Comparison of ENCODE assay signal across 1 cellular context in genomic region chr19:37217855-37218591, GRCh38.
TF ChIP-seq lines count a peak whose summit lies in the region.

Gene ZNF383 (plus strand): TSS chr19:37218214. CDS start chr19:37230454, 12,240 bp downstream.

TF ChIP-seq in HEK293, 187 proteins besides CTCF, POLR2A, EP300 and RAD21 (continued from another document and continues in another):
- TF ChIP-seq ELK4 (IDR thresholded peaks at IDR 0.05; ENCODE audit: borderline replicate concordance, low read depth, low read length) (no peak), ZNF596 (tag by site-specific recombination; IDR thresholded peaks at IDR 0.05) (no peak), ZNF843 (tag by site-specific recombination; IDR thresholded peaks at IDR 0.05) (peak; percentile 85; the same call in 1 of the 2 replicates), ZNF23 (tag by site-specific recombination; IDR thresholded peaks at IDR 0.05; ENCODE audit: borderline replicate concordance) (no peak), SP3 (tag by site-specific recombination; IDR thresholded peaks at IDR 0.05) (peak; percentile 96), ZNF558 (tag by site-specific recombination; IDR thresholded peaks at IDR 0.05) (no peak), ZNF112 (tag by site-specific recombination; IDR thresholded peaks at IDR 0.05) (no peak), IKZF3 (tag by site-specific recombination; IDR thresholded peaks at IDR 0.05) (no peak; the same call in 1 of the 2 replicates), ZNF621 (tag by site-specific recombination; IDR thresholded peaks at IDR 0.05) (no peak), REPIN1 (tag by site-specific recombination; IDR thresholded peaks at IDR 0.05; ENCODE audit: low read depth) (peak; percentile 81; the same call in 1 of the 2 replicates), ZNF311 (tag by site-specific recombination; IDR thresholded peaks at IDR 0.05; ENCODE audit: borderline replicate concordance) (no peak), ZNF18 (tag by site-specific recombination; IDR thresholded peaks at IDR 0.05) (peak; percentile 88), ZNF214 (tag by site-specific recombination; IDR thresholded peaks at IDR 0.05; ENCODE audit: borderline replicate concordance) (no peak), BCL11A (tag by site-specific recombination; IDR thresholded peaks at IDR 0.05; ENCODE audit: low read depth) (no peak), ZNF624 (tag by site-specific recombination; IDR thresholded peaks at IDR 0.05) (no peak), ZNF585B (tag by site-specific recombination; IDR thresholded peaks at IDR 0.05) (no peak; the same call in 1 of the 2 replicates), GLI4 (tag by site-specific recombination; IDR thresholded peaks at IDR 0.05) (no peak), ZNF544 (tag by site-specific recombination; IDR thresholded peaks at IDR 0.05) (no peak), ZNF391 (tag by site-specific recombination; IDR thresholded peaks at IDR 0.05; ENCODE audit: borderline replicate concordance, low read depth) (peak; percentile 94), ZNF24 (tag by site-specific recombination; IDR thresholded peaks at IDR 0.05) (peak; percentile 70), ZNF239 (tag by site-specific recombination; IDR thresholded peaks at IDR 0.05) (peak; percentile 79), SP2 (tag by site-specific recombination; IDR thresholded peaks at IDR 0.05) (peak; percentile 88), PBX3 (CRISPR knock-in tag; IDR thresholded peaks at IDR 0.05) (peak; percentile 78; the same call in 1 of the 2 replicates), ZSCAN23 (tag by site-specific recombination; IDR thresholded peaks at IDR 0.05) (peak; percentile 67; the same call in 1 of the 2 replicates), ZNF677 (tag by site-specific recombination; IDR thresholded peaks at IDR 0.05) (no peak), ZNF16 (tag by site-specific recombination; IDR thresholded peaks at IDR 0.05; ENCODE audit: low read depth) (no peak; the same call in 1 of the 2 replicates), SCRT1 (tag by site-specific recombination; IDR thresholded peaks at IDR 0.05; ENCODE audit: borderline replicate concordance) (no peak), ZNF433 (tag by site-specific recombination; IDR thresholded peaks at IDR 0.05; ENCODE audit: low read depth) (no peak), ZNF146 (tag by site-specific recombination; IDR thresholded peaks at IDR 0.05) (peak; percentile 54), ZNF292 (tag by site-specific recombination; IDR thresholded peaks at IDR 0.05; ENCODE audit: borderline replicate concordance, low read depth) (no peak), PRDM1 (tag by site-specific recombination; IDR thresholded peaks at IDR 0.05) (no peak), ZNF366 (tag by site-specific recombination; conservative IDR thresholded peaks at IDR 0.05) (no peak), MYNN (tag by site-specific recombination; IDR thresholded peaks at IDR 0.05; ENCODE audit: borderline replicate concordance) (no peak; the same call in 1 of the 2 replicates), FEZF1 (tag by site-specific recombination; IDR thresholded peaks at IDR 0.05) (no peak), GFI1B (tag by site-specific recombination; IDR thresholded peaks at IDR 0.05) (no peak; the same call in 1 of the 2 replicates), ZNF560 (tag by site-specific recombination; IDR thresholded peaks at IDR 0.05; ENCODE audit: borderline replicate concordance) (no peak), ZNF664 (tag by site-specific recombination; IDR thresholded peaks at IDR 0.05) (0 out of 2 replicates have a peak, but pooled peaks have one; percentile 2), ZNF362 (tag by site-specific recombination; IDR thresholded peaks at IDR 0.05) (peak; percentile 92), ZNF501 (tag by site-specific recombination; IDR thresholded peaks at IDR 0.05) (peak; percentile 92), ZNF266 (tag by site-specific recombination; IDR thresholded peaks at IDR 0.05; ENCODE audit: low read depth) (peak; percentile 75; the same call in 1 of the 2 replicates), ZNF114 (tag by site-specific recombination; IDR thresholded peaks at IDR 0.05) (no peak)
- TF ChIP-seq, protein P1, sequence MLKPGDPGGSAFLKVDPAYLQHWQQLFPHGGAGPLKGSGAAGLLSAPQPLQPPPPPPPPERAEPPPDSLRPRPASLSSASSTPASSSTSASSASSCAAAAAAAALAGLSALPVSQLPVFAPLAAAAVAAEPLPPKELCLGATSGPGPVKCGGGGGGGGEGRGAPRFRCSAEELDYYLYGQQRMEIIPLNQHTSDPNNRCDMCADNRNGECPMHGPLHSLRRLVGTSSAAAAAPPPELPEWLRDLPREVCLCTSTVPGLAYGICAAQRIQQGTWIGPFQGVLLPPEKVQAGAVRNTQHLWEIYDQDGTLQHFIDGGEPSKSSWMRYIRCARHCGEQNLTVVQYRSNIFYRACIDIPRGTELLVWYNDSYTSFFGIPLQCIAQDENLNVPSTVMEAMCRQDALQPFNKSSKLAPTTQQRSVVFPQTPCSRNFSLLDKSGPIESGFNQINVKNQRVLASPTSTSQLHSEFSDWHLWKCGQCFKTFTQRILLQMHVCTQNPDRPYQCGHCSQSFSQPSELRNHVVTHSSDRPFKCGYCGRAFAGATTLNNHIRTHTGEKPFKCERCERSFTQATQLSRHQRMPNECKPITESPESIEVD (tag by site-specific recombination; IDR thresholded peaks at IDR 0.05) = no peak
- TF ChIP-seq, protein P2, sequence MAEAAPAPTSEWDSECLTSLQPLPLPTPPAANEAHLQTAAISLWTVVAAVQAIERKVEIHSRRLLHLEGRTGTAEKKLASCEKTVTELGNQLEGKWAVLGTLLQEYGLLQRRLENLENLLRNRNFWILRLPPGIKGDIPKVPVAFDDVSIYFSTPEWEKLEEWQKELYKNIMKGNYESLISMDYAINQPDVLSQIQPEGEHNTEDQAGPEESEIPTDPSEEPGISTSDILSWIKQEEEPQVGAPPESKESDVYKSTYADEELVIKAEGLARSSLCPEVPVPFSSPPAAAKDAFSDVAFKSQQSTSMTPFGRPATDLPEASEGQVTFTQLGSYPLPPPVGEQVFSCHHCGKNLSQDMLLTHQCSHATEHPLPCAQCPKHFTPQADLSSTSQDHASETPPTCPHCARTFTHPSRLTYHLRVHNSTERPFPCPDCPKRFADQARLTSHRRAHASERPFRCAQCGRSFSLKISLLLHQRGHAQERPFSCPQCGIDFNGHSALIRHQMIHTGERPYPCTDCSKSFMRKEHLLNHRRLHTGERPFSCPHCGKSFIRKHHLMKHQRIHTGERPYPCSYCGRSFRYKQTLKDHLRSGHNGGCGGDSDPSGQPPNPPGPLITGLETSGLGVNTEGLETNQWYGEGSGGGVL (tag by site-specific recombination; IDR thresholded peaks at IDR 0.05) = peak; percentile 40; the same call in 1 of the 2 replicates
- TF ChIP-seq, protein P3, sequence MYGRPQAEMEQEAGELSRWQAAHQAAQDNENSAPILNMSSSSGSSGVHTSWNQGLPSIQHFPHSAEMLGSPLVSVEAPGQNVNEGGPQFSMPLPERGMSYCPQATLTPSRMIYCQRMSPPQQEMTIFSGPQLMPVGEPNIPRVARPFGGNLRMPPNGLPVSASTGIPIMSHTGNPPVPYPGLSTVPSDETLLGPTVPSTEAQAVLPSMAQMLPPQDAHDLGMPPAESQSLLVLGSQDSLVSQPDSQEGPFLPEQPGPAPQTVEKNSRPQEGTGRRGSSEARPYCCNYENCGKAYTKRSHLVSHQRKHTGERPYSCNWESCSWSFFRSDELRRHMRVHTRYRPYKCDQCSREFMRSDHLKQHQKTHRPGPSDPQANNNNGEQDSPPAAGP (tag by site-specific recombination; IDR thresholded peaks at IDR 0.05) = peak; percentile 93
- TF ChIP-seq, protein P4, sequence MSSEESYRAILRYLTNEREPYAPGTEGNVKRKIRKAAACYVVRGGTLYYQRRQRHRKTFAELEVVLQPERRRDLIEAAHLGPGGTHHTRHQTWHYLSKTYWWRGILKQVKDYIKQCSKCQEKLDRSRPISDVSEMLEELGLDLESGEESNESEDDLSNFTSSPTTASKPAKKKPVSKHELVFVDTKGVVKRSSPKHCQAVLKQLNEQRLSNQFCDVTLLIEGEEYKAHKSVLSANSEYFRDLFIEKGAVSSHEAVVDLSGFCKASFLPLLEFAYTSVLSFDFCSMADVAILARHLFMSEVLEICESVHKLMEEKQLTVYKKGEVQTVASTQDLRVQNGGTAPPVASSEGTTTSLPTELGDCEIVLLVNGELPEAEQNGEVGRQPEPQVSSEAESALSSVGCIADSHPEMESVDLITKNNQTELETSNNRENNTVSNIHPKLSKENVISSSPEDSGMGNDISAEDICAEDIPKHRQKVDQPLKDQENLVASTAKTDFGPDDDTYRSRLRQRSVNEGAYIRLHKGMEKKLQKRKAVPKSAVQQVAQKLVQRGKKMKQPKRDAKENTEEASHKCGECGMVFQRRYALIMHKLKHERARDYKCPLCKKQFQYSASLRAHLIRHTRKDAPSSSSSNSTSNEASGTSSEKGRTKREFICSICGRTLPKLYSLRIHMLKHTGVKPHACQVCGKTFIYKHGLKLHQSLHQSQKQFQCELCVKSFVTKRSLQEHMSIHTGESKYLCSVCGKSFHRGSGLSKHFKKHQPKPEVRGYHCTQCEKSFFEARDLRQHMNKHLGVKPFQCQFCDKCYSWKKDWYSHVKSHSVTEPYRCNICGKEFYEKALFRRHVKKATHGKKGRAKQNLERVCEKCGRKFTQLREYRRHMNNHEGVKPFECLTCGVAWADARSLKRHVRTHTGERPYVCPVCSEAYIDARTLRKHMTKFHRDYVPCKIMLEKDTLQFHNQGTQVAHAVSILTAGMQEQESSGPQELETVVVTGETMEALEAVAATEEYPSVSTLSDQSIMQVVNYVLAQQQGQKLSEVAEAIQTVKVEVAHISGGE (tag by site-specific recombination; conservative IDR thresholded peaks at IDR 0.05; ENCODE audit: low read depth) = peak; percentile 93
- TF ChIP-seq, protein P5, sequence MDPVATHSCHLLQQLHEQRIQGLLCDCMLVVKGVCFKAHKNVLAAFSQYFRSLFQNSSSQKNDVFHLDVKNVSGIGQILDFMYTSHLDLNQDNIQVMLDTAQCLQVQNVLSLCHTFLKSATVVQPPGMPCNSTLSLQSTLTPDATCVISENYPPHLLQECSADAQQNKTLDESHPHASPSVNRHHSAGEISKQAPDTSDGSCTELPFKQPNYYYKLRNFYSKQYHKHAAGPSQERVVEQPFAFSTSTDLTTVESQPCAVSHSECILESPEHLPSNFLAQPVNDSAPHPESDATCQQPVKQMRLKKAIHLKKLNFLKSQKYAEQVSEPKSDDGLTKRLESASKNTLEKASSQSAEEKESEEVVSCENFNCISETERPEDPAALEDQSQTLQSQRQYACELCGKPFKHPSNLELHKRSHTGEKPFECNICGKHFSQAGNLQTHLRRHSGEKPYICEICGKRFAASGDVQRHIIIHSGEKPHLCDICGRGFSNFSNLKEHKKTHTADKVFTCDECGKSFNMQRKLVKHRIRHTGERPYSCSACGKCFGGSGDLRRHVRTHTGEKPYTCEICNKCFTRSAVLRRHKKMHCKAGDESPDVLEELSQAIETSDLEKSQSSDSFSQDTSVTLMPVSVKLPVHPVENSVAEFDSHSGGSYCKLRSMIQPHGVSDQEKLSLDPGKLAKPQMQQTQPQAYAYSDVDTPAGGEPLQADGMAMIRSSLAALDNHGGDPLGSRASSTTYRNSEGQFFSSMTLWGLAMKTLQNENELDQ (tag by site-specific recombination; IDR thresholded peaks at IDR 0.05; ENCODE audit: low read depth) = no peak
- TF ChIP-seq, protein P6, sequence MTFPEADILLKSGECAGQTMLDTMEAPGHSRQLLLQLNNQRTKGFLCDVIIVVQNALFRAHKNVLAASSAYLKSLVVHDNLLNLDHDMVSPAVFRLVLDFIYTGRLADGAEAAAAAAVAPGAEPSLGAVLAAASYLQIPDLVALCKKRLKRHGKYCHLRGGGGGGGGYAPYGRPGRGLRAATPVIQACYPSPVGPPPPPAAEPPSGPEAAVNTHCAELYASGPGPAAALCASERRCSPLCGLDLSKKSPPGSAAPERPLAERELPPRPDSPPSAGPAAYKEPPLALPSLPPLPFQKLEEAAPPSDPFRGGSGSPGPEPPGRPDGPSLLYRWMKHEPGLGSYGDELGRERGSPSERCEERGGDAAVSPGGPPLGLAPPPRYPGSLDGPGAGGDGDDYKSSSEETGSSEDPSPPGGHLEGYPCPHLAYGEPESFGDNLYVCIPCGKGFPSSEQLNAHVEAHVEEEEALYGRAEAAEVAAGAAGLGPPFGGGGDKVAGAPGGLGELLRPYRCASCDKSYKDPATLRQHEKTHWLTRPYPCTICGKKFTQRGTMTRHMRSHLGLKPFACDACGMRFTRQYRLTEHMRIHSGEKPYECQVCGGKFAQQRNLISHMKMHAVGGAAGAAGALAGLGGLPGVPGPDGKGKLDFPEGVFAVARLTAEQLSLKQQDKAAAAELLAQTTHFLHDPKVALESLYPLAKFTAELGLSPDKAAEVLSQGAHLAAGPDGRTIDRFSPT (tag by site-specific recombination; IDR thresholded peaks at IDR 0.05) = no peak; the same call in 1 of the 2 replicates
